In genomic region chr5:125153231-125153630, GRCh38 we compare ENCODE assay signal across 23 cellular contexts.
"Had no signal": no experiment of that assay in that cellular context is flagged by ENCODE, and none has a peak within 500 bp of the region (broad histone marks: within the 10 kb centered on the region; RNA-seq: fewer than 3 reads in every experiment).

No MANE protein-coding gene starts in this region.

- ATAC-seq: activated CD4-positive, alpha-beta T cell treated with anti-CD3 and anti-CD28 coated beads for 36 hours; activated naive CD8-positive, alpha-beta T cell treated with anti-CD3 and anti-CD28 coated beads, Interleukin-2, amount 50 U/mL, for 24 hours; esophagus mucosa; gastroesophageal sphincter; heart left ventricle; left lobe of liver; stimulated activated naive CD8-positive, alpha-beta T cell treated with anti-CD3 and anti-CD28 coated beads, Interleukin-15, Interleukin-2, amounts not matched to agents 100 U/mL and 50 U/mL, for 24 hours; WTC11 had no signal

- H3K9me3 ChIP-seq: colonic mucosa, gastroesophageal sphincter, heart left ventricle, transverse colon, uterus had no signal

- H3K4me1 ChIP-seq: colonic mucosa, gastroesophageal sphincter, transverse colon, uterus had no signal

- H3K27ac Mint-ChIP-seq: activated CD4-positive, alpha-beta T cell treated with anti-CD3 and anti-CD28 coated beads for 36 hours; activated naive CD4-positive, alpha-beta T cell treated with anti-CD3 and anti-CD28 coated beads, Interleukin-2, amount 10 ng/mL, durations not matched to agents 7 days and 5 days; activated naive CD8-positive, alpha-beta T cell treated with anti-CD3 and anti-CD28 coated beads, Interleukin-2, amount 50 U/mL, for 24 hours; progenitor cell of endocrine pancreas; T-helper 2 cell treated with Interferon-gamma antibody and Interleukin-4, amounts not matched to agents 5 μg/mL and 100 μg/mL, for 36 hours; WTC11 had no signal

- H3K27me3 Mint-ChIP-seq: activated naive CD4-positive, alpha-beta T cell treated with anti-CD3 and anti-CD28 coated beads, Interleukin-2, amount 10 ng/mL, durations not matched to agents 7 days and 5 days; activated naive CD8-positive, alpha-beta T cell treated with anti-CD3 and anti-CD28 coated beads, Interleukin-2, amount 50 U/mL, for 24 hours; central memory CD8-positive, alpha-beta T cell; progenitor cell of endocrine pancreas had no signal

- DNase-seq: activated CD4-positive, alpha-beta T cell treated with anti-CD3 and anti-CD28 coated beads for 36 hours; activated CD4-positive, alpha-beta T cell treated with anti-CD3 and anti-CD28 coated beads, Interleukin-2, amount 50 U/mL, for 48 hours; activated naive CD4-positive, alpha-beta T cell treated with anti-CD3 and anti-CD28 coated beads, Interleukin-2, amount 10 ng/mL, durations not matched to agents 7 days and 5 days; activated naive CD8-positive, alpha-beta T cell treated with anti-CD3 and anti-CD28 coated beads, Interleukin-2, amount 50 U/mL, for 24 hours; activated T-cell treated with anti-CD3 and anti-CD28 coated beads for 4 hours; anterior cingulate cortex; colonic mucosa; effector CD4-positive, alpha-beta T cell; heart left ventricle; kidney; mammary epithelial cell; midbrain; stimulated activated CD4-positive, alpha-beta T cell treated with anti-CD3 and anti-CD28 coated beads, Interleukin-2, amount 100 ng/mL, for 24 hours; stimulated activated naive CD8-positive, alpha-beta T cell treated with anti-CD3 and anti-CD28 coated beads, Interleukin-15, Interleukin-2, amounts not matched to agents 100 U/mL and 50 U/mL, for 24 hours; transverse colon; uterus had no signal

- H3K27me3 ChIP-seq: colonic mucosa, gastroesophageal sphincter, heart left ventricle, transverse colon, uterus had no signal

- H3K4me3 ChIP-seq: colonic mucosa, gastroesophageal sphincter, heart left ventricle, transverse colon, uterus had no signal

- H3K36me3 ChIP-seq: colonic mucosa, gastroesophageal sphincter, heart left ventricle, transverse colon, uterus had no signal

- H3K36me3 Mint-ChIP-seq: activated naive CD4-positive, alpha-beta T cell treated with anti-CD3 and anti-CD28 coated beads, Interleukin-2, amount 10 ng/mL, durations not matched to agents 7 days and 5 days; WTC11 had no signal

- H3K4me1 Mint-ChIP-seq: activated CD4-positive, alpha-beta T cell treated with anti-CD3 and anti-CD28 coated beads for 36 hours; activated naive CD4-positive, alpha-beta T cell treated with anti-CD3 and anti-CD28 coated beads, Interleukin-2, amount 10 ng/mL, durations not matched to agents 7 days and 5 days; activated naive CD8-positive, alpha-beta T cell treated with anti-CD3 and anti-CD28 coated beads, Interleukin-2, amount 50 U/mL, for 24 hours; central memory CD8-positive, alpha-beta T cell had no signal

- H3K27ac ChIP-seq: colonic mucosa, gastroesophageal sphincter, heart left ventricle, transverse colon, uterus had no signal

- H3K4me3 Mint-ChIP-seq: activated CD4-positive, alpha-beta T cell treated with anti-CD3 and anti-CD28 coated beads for 36 hours; activated naive CD4-positive, alpha-beta T cell treated with anti-CD3 and anti-CD28 coated beads, Interleukin-2, amount 10 ng/mL, durations not matched to agents 7 days and 5 days; activated naive CD8-positive, alpha-beta T cell treated with anti-CD3 and anti-CD28 coated beads, Interleukin-2, amount 50 U/mL, for 24 hours; central memory CD8-positive, alpha-beta T cell; T-helper 2 cell treated with Interferon-gamma antibody and Interleukin-4, amounts not matched to agents 5 μg/mL and 100 μg/mL, for 36 hours; WTC11 had no signal

- H3K9me3 Mint-ChIP-seq: activated naive CD4-positive, alpha-beta T cell treated with anti-CD3 and anti-CD28 coated beads, Interleukin-2, amount 10 ng/mL, durations not matched to agents 7 days and 5 days; T-helper 2 cell treated with Interferon-gamma antibody and Interleukin-4, amounts not matched to agents 5 μg/mL and 100 μg/mL, for 36 hours; WTC11 had no signal
